1 cellular context compared by ENCODE assay signal in genomic region chr5:320524-321232, GRCh38.
TF ChIP-seq lines count a peak whose summit lies in the region.

No MANE protein-coding gene starts in this region.

TF ChIP-seq in liver, 16 proteins besides CTCF, POLR2A, EP300 and RAD21 (continued from another document):
- TF ChIP-seq REST (IDR thresholded peaks at IDR 0.05), result no peak
- no peak for TF ChIP-seq HNF4G (IDR thresholded peaks at IDR 0.05)
- TF ChIP-seq, protein P1, sequence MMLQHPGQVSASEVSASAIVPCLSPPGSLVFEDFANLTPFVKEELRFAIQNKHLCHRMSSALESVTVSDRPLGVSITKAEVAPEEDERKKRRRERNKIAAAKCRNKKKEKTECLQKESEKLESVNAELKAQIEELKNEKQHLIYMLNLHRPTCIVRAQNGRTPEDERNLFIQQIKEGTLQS (IDR thresholded peaks at IDR 0.05), result no peak
- TF ChIP-seq FOXA1 (IDR thresholded peaks at IDR 0.05), result no peak
- TF ChIP-seq, protein P2, sequence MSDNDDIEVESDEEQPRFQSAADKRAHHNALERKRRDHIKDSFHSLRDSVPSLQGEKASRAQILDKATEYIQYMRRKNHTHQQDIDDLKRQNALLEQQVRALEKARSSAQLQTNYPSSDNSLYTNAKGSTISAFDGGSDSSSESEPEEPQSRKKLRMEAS (IDR thresholded peaks at IDR 0.05), result no peak
- no peak for TF ChIP-seq FOXA2 (IDR thresholded peaks at IDR 0.05)
TF ChIP-seq in liver: peak in this region for 0.
